Comparison of ENCODE assay signal across 11 cellular contexts in the genomic region with DNA sequence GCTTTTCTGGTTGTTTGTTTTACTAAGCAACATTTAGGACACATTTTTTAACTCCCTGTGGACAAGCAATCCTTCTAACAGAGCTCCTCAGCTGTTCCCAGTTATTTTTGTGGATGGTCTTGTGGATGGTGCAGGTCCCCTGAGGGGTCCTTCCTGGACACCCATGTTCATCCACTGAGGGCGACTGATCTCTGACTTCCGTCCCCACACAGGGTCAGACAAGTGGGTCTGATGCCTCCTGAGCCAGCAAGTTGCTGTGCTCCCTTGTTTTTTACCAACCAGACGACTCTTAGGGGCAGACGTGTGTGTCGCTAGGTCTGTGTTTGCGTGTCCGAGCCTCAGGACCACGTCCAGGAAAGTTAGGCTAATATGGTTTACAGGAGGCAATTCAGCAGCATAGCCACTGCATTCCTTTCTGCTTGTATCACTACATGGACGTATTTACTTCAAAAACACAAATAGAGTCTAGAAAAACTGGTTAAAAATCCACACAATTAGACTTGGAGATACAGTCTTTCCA.
DNase-seq lines count a peak whose midpoint lies in the region; ATAC-seq, FAIRE-seq and TF ChIP-seq lines count a peak whose summit lies in the region.
"Had no signal": no experiment of that assay in that cellular context is flagged by ENCODE, and none has a peak within 500 bp of the region (broad histone marks: within the 10 kb centered on the region; RNA-seq: fewer than 3 reads in every experiment).

No MANE protein-coding gene starts in this region.

- peak overlapping the region; percentile 50 for H3K9ac ChIP-seq in astrocyte (ENCODE audit: low read length)

- TF ChIP-seq EP300 in gastroesophageal sphincter (IDR thresholded peaks at IDR 0.05) = no peak

- H3K36me3 ChIP-seq in astrocyte (ENCODE audit: insufficient read depth, low read length) = no peaks in the 10 kb centered on the region
- H3K36me3 ChIP-seq in gastroesophageal sphincter = no peaks in the 10 kb centered on the region
- H3K36me3 ChIP-seq in uterus = no peaks in the 10 kb centered on the region

- no peaks in the 10 kb centered on the region for H4K20me1 ChIP-seq in astrocyte (ENCODE audit: insufficient read depth, low read length)

- peaks cover 4% of the 10 kb centered on the region for H3K9me3 Mint-ChIP-seq in astrocyte (ENCODE audit: unreplicated experiment)

- H3K27ac ChIP-seq in astrocyte (ENCODE audit: low read depth, low read length) (peak overlapping the region; percentile 37), gastroesophageal sphincter (peak overlapping the region; percentile 15 to 79 (median 74)), uterus (peak overlapping the region; percentile 61 to 86)

- H3K4me1 ChIP-seq in astrocyte (ENCODE audit: insufficient read depth, low read length) (peaks cover 13% of the 10 kb centered on the region), gastroesophageal sphincter (peaks cover 0 to 52% (median 16%) of the 10 kb centered on the region in 3 donors), uterus (peaks cover 0 to 6% of the 10 kb centered on the region in 2 donors)

- peak; percentile 67 for ATAC-seq in gastroesophageal sphincter
- peak; percentile 46 for ATAC-seq in omental fat pad (ENCODE audit: low FRiP score)
- no peak for ATAC-seq in GM18505 (IDR thresholded peaks at IDR 0.05; ENCODE audit: unreplicated experiment)
- no peak for ATAC-seq in HG02610 (IDR thresholded peaks at IDR 0.05; ENCODE audit: unreplicated experiment)

- peak overlapping the region; percentile 64 for H2AFZ ChIP-seq in astrocyte (ENCODE audit: low read depth, low read length)

- H3K9me3 ChIP-seq in astrocyte (ENCODE audit: insufficient read depth, low read depth, low read length) (no peaks in the 10 kb centered on the region), gastroesophageal sphincter (no peaks in the 10 kb centered on the region), uterus (no peaks in the 10 kb centered on the region)

- peaks cover 15% of the 10 kb centered on the region for H3K4me1 Mint-ChIP-seq in astrocyte (ENCODE audit: low read depth, unreplicated experiment)

- no peaks in the 10 kb centered on the region for H3K27me3 Mint-ChIP-seq in astrocyte (ENCODE audit: low read depth, unreplicated experiment)

- H3K4me2 ChIP-seq in astrocyte (ENCODE audit: low read length) = peak overlapping the region; percentile 72

- no peak for TF ChIP-seq POLR2A in gastroesophageal sphincter (IDR thresholded peaks at IDR 0.05)
- TF ChIP-seq POLR2A in uterus (IDR thresholded peaks at IDR 0.05) = no peak
- no peak for TF ChIP-seq POLR2A in GM18505 (IDR thresholded peaks at IDR 0.05; ENCODE audit: borderline replicate concordance, extremely low read depth, insufficient read depth, insufficient read length)

- no peak overlapping the region for H3K4me3 ChIP-seq in astrocyte (ENCODE audit: insufficient read depth, low read depth, low read length)
- H3K4me3 ChIP-seq in gastroesophageal sphincter = no peak overlapping the region
- no peak overlapping the region for H3K4me3 ChIP-seq in uterus

- no peaks in the 10 kb centered on the region for H3K79me2 ChIP-seq in astrocyte (ENCODE audit: insufficient read depth, low read length)

- DNase-seq in astrocyte (ENCODE audit: low read depth) (peak; percentile 83), omental fat pad (ENCODE audit: low spot score) (no peak), uterus (peak in 1 of 2 donors; percentile 28), DMS114 treated with DMSO at 0.1 percent for 48 hours (lab: John Stamatoyannopoulos, UW; ENCODE audit: unreplicated experiment) (no peak)
- DNase-seq: activated T-cell treated with anti-CD3 and anti-CD28 coated beads, Interleukin-2, amount 50 U/mL, for 48 hours; H7; NK-92 treated with Interleukin-12 subunit alpha and Interleukin-12 subunit beta, amount 100 ng/mL, for 24 hours; T-helper 9 cell had no signal

- H3K4me3 Mint-ChIP-seq in astrocyte (ENCODE audit: unreplicated experiment) = no peak overlapping the region

- no peak for TF ChIP-seq CTCF in astrocyte (IDR thresholded peaks at IDR 0.05; ENCODE audit: insufficient read depth, low read depth, low read length)
- no peak for TF ChIP-seq CTCF in gastroesophageal sphincter (IDR thresholded peaks at IDR 0.05)
- TF ChIP-seq CTCF in omental fat pad (IDR thresholded peaks at IDR 0.05) = no peak
- TF ChIP-seq CTCF in uterus (IDR thresholded peaks at IDR 0.05) = no peak

- H3K27me3 ChIP-seq in astrocyte (ENCODE audit: insufficient read depth, low read length) = no peaks in the 10 kb centered on the region
- no peaks in the 10 kb centered on the region for H3K27me3 ChIP-seq in gastroesophageal sphincter
- H3K27me3 ChIP-seq in uterus = no peaks in the 10 kb centered on the region

- intact Hi-C loops in uterus (cut with DNase I; ENCODE audit: low total_unique reads) = no loop called here

- H3K27ac Mint-ChIP-seq in astrocyte (ENCODE audit: unreplicated experiment) = peak overlapping the region; percentile 19

- WGBS in gastroesophageal sphincter (ENCODE audit: low coverage in 1 of 2), 2 donors = 28% methylated on average over 8 of the region's 9 CpGs; no CpG with 5 or more reads in 1 of the 2 donors

- FAIRE-seq in astrocyte (lab: Jason Lieb, UNC) = peak; percentile 13

- H3K36me3 Mint-ChIP-seq in astrocyte (ENCODE audit: low read depth, unreplicated experiment) = peaks cover 7% of the 10 kb centered on the region

Comparison
In these comparisons a context has a peak if more than half of its experiments do, and no peak if none do; other contexts are left out.
1. ATAC-seq: peak in gastroesophageal sphincter (single experiment) and omental fat pad (single experiment); none in GM18505 (single experiment) and HG02610 (single experiment).
2. Peak in every context shown above with its lines, with median percentiles within 50 percentile points of each other: H3K27ac ChIP-seq.